In the genomic region with DNA sequence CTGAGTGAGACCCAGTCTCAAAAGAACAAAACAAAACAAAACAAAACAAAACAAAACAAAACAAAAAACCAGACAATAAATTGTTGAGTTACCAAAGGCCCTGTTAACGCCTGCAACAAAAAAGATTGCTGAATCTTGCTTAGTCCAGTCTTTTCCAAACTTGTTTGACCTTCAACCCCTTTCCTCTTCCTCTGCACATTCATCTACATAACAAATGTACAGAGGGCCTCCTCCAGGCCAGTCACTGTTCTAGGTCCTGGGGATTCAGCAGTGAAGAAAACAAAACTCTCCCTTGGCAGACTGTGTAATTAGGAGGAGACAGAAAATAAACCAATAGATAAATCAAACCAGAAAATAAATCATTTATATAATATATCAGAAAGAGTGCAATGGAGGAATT, we compare ENCODE assay signal across 2 cellular contexts.
TF ChIP-seq lines count a peak whose summit lies in the region.

No MANE protein-coding gene starts in this region.

TF ChIP-seq in HepG2, 621 proteins besides CTCF, POLR2A, EP300 and RAD21 (continued from another document):
- TF ChIP-seq, protein P1, sequence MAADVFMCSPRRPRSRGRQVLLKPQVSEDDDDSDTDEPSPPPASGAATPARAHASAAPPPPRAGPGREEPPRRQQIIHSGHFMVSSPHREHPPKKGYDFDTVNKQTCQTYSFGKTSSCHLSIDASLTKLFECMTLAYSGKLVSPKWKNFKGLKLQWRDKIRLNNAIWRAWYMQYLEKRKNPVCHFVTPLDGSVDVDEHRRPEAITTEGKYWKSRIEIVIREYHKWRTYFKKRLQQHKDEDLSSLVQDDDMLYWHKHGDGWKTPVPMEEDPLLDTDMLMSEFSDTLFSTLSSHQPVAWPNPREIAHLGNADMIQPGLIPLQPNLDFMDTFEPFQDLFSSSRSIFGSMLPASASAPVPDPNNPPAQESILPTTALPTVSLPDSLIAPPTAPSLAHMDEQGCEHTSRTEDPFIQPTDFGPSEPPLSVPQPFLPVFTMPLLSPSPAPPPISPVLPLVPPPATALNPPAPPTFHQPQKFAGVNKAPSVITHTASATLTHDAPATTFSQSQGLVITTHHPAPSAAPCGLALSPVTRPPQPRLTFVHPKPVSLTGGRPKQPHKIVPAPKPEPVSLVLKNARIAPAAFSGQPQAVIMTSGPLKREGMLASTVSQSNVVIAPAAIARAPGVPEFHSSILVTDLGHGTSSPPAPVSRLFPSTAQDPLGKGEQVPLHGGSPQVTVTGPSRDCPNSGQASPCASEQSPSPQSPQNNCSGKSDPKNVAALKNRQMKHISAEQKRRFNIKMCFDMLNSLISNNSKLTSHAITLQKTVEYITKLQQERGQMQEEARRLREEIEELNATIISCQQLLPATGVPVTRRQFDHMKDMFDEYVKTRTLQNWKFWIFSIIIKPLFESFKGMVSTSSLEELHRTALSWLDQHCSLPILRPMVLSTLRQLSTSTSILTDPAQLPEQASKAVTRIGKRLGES (CRISPR knock-in tag; IDR thresholded peaks at IDR 0.05; ENCODE audit: borderline replicate concordance) = no peak
- no peak for TF ChIP-seq TRIM24 (CRISPR knock-in tag; IDR thresholded peaks at IDR 0.05)

TF ChIP-seq in WTC11, 78 proteins besides CTCF, POLR2A, EP300 and RAD21 (continued from another document):
- TF ChIP-seq, protein P2, sequence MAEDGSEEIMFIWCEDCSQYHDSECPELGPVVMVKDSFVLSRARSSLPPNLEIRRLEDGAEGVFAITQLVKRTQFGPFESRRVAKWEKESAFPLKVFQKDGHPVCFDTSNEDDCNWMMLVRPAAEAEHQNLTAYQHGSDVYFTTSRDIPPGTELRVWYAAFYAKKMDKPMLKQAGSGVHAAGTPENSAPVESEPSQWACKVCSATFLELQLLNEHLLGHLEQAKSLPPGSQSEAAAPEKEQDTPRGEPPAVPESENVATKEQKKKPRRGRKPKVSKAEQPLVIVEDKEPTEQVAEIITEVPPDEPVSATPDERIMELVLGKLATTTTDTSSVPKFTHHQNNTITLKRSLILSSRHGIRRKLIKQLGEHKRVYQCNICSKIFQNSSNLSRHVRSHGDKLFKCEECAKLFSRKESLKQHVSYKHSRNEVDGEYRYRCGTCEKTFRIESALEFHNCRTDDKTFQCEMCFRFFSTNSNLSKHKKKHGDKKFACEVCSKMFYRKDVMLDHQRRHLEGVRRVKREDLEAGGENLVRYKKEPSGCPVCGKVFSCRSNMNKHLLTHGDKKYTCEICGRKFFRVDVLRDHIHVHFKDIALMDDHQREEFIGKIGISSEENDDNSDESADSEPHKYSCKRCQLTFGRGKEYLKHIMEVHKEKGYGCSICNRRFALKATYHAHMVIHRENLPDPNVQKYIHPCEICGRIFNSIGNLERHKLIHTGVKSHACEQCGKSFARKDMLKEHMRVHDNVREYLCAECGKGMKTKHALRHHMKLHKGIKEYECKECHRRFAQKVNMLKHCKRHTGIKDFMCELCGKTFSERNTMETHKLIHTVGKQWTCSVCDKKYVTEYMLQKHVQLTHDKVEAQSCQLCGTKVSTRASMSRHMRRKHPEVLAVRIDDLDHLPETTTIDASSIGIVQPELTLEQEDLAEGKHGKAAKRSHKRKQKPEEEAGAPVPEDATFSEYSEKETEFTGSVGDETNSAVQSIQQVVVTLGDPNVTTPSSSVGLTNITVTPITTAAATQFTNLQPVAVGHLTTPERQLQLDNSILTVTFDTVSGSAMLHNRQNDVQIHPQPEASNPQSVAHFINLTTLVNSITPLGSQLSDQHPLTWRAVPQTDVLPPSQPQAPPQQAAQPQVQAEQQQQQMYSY (CRISPR knock-in tag; IDR thresholded peaks at IDR 0.05) = no peak
- no peak for TF ChIP-seq ZNF671 (CRISPR knock-in tag; IDR thresholded peaks at IDR 0.05)
- TF ChIP-seq ZBTB21 (CRISPR knock-in tag; IDR thresholded peaks at IDR 0.05; ENCODE audit: borderline replicate concordance) = no peak
- TF ChIP-seq FOXK1 (CRISPR knock-in tag; IDR thresholded peaks at IDR 0.05) = no peak
- TF ChIP-seq NFATC4 (CRISPR knock-in tag; IDR thresholded peaks at IDR 0.05) = no peak
- TF ChIP-seq, protein P3, sequence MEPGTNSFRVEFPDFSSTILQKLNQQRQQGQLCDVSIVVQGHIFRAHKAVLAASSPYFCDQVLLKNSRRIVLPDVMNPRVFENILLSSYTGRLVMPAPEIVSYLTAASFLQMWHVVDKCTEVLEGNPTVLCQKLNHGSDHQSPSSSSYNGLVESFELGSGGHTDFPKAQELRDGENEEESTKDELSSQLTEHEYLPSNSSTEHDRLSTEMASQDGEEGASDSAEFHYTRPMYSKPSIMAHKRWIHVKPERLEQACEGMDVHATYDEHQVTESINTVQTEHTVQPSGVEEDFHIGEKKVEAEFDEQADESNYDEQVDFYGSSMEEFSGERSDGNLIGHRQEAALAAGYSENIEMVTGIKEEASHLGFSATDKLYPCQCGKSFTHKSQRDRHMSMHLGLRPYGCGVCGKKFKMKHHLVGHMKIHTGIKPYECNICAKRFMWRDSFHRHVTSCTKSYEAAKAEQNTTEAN (CRISPR knock-in tag; IDR thresholded peaks at IDR 0.05) = no peak
- TF ChIP-seq, protein P4, sequence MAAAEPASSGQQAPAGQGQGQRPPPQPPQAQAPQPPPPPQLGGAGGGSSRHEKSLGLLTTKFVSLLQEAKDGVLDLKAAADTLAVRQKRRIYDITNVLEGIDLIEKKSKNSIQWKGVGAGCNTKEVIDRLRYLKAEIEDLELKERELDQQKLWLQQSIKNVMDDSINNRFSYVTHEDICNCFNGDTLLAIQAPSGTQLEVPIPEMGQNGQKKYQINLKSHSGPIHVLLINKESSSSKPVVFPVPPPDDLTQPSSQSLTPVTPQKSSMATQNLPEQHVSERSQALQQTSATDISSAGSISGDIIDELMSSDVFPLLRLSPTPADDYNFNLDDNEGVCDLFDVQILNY (CRISPR knock-in tag; IDR thresholded peaks at IDR 0.05) = no peak
- TF ChIP-seq, protein P5, sequence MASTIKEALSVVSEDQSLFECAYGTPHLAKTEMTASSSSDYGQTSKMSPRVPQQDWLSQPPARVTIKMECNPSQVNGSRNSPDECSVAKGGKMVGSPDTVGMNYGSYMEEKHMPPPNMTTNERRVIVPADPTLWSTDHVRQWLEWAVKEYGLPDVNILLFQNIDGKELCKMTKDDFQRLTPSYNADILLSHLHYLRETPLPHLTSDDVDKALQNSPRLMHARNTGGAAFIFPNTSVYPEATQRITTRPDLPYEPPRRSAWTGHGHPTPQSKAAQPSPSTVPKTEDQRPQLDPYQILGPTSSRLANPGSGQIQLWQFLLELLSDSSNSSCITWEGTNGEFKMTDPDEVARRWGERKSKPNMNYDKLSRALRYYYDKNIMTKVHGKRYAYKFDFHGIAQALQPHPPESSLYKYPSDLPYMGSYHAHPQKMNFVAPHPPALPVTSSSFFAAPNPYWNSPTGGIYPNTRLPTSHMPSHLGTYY (CRISPR knock-in tag; IDR thresholded peaks at IDR 0.05) = no peak
- no peak for TF ChIP-seq NR1H2 (CRISPR knock-in tag; IDR thresholded peaks at IDR 0.05)
